Comparison of ENCODE assay signal across 8 cellular contexts in the genomic region with DNA sequence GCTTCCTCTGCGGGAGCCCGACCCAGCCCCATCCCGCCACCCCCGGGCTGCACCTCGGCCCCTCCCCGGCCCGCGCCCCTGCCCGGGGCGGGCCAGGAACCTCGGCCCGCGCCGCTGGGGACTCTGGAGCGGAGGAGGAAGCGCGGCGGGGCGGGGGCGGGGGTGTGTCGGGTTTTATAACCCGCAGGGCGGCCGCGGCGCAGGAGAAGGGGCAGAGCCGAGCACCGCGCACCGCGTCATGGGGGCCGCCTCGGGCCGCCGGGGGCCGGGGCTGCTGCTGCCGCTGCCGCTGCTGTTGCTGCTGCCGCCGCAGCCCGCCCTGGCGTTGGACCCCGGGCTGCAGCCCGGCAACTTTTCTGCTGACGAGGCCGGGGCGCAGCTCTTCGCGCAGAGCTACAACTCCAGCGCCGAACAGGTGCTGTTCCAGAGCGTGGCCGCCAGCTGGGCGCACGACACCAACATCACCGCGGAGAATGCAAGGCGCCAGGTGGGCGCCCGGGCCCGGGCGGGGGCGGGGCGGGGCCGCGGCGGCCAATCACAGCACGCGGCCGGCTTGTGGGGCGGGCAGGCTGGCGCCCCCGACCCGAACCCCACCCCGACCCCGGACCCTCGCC. TPM values are rescaled to one million over a fixed set of nuclear protein-coding genes. Genes with fewer than 3 reads are reported as not detected.
DNase-seq lines count a peak whose midpoint lies in the region; ATAC-seq, FAIRE-seq and TF ChIP-seq lines count a peak whose summit lies in the region.

A gene (plus strand): TSS at position 205 of the 614 bp plus-strand sequence. CDS start 34 bp downstream, at position 239.

- no peak for TF ChIP-seq POLR2A in A549 (IDR thresholded peaks at IDR 0.05; ENCODE audit: low read length)

- no peaks in the 10 kb centered on the region for H3K9me3 Mint-ChIP-seq in activated T-cell treated with anti-CD3 and anti-CD28 coated beads, Interleukin-2, amount 50 U/mL, for 4 hours
- H3K9me3 Mint-ChIP-seq in nephron progenitor cell = no peaks in the 10 kb centered on the region

- peak within 1 kb of the TSS; percentile 79 for H3K4me3 Mint-ChIP-seq in activated T-cell treated with anti-CD3 and anti-CD28 coated beads, Interleukin-2, amount 50 U/mL, for 4 hours
- H3K4me3 Mint-ChIP-seq in nephron progenitor cell = peak within 1 kb of the TSS; percentile 86

- H3K36me3 Mint-ChIP-seq in activated T-cell treated with anti-CD3 and anti-CD28 coated beads, Interleukin-2, amount 50 U/mL, for 4 hours (ENCODE audit: insufficient read depth) = no peaks in the 10 kb centered on the region
- H3K36me3 Mint-ChIP-seq in nephron progenitor cell (ENCODE audit: low read depth) = no peaks in the 10 kb centered on the region

- peaks cover 19% of the 10 kb centered on the region for H3K27me3 Mint-ChIP-seq in activated T-cell treated with anti-CD3 and anti-CD28 coated beads, Interleukin-2, amount 50 U/mL, for 4 hours (ENCODE audit: low read depth)
- peaks cover 69% of the 10 kb centered on the region for H3K27me3 Mint-ChIP-seq in nephron progenitor cell (ENCODE audit: low read depth, poor library complexity)

- no peak within 1 kb of the TSS for H3K27ac Mint-ChIP-seq in nephron progenitor cell

- no peak for TF ChIP-seq RAD21 in A549 (conservative IDR thresholded peaks at IDR 0.05 in 1 of 2, IDR thresholded peaks at IDR 0.05 in 1 of 2)

- FAIRE-seq in A549 (lab: Jason Lieb, UNC) = no peak

- POLR2A ChIA-PET in A549 (lab: Yijun Ruan, JAX) = no interaction called here

- WGBS in A549 (ENCODE audit: missing lambda C conversion rate) = 5% methylated on average over 4 of the region's 77 CpGs

- H3K4me1 Mint-ChIP-seq in activated T-cell treated with anti-CD3 and anti-CD28 coated beads, Interleukin-2, amount 50 U/mL, for 4 hours (ENCODE audit: low read depth) = peaks cover 17% of the 10 kb centered on the region
- H3K4me1 Mint-ChIP-seq in nephron progenitor cell = peaks cover 26% of the 10 kb centered on the region

- H3K27ac ChIP-seq in A549 = peak within 1 kb of the TSS; percentile 55 to 77; a peak in 5 of 6 replicates

- CTCF ChIA-PET in A549 (lab: Yijun Ruan, JAX) = interaction anchor here (3.3 to 13.8 kb wide), 8 partner anchors 11 to 135 kb away, joined by 14 to 347 read pairs (median 43); a partner anchor contains a TSS

- TF ChIP-seq CTCF in A549 (IDR thresholded peaks at IDR 0.05) (no peak), fibroblast of the aortic adventitia (IDR thresholded peaks at IDR 0.05; ENCODE audit: insufficient read depth, low read length) (no peak), nephron progenitor cell (IDR thresholded peaks at IDR 0.05) (no peak)

- H3K4me1 ChIP-seq in A549 = peaks cover 13% of the 10 kb centered on the region

- peak; percentile 11 to 54; a peak in 4 of 6 replicates for ATAC-seq in A549
- peak; percentile 65 to 69 for ATAC-seq in activated T-cell treated with anti-CD3 and anti-CD28 coated beads, Interleukin-2, amount 50 U/mL, for 4 hours

- DNase-seq in A549 (ENCODE audit: low read depth in 1 of 2, low spot score in 1 of 2) (peak; percentile 58 to 62), GM19238 (ENCODE audit: insufficient read length, low spot score) (peak; percentile 41), NCI-H345 treated with DMSO at 0.1 percent for 48 hours (lab: John Stamatoyannopoulos, UW; ENCODE audit: unreplicated experiment) (peak; percentile 38), fibroblast of the aortic adventitia (ENCODE audit: low read depth) (no peak), nephron progenitor cell (peak; percentile 66), SKM-1 (lab: John Stamatoyannopoulos, UW; ENCODE audit: unreplicated experiment) (no peak), cerebellar nuclear complex (lab: John Stamatoyannopoulos, UW) (no peak)
- peak; percentile 26 for DNase-seq in activated T-cell treated with anti-CD3 and anti-CD28 coated beads, Interleukin-2, amount 50 U/mL, for 4 hours

- H3K4me3 ChIP-seq in A549 (peak within 1 kb of the TSS; percentile 63), fibroblast of the aortic adventitia (ENCODE audit: low read depth, low read length) (peak within 1 kb of the TSS; percentile 61)

- TF ChIP-seq EP300 in A549 (IDR thresholded peaks at IDR 0.05) = no peak

- H3K4me2 ChIP-seq in A549 = peak within 1 kb of the TSS; percentile 100

- H3K9me3 ChIP-seq in A549 = no peaks in the 10 kb centered on the region

TF ChIP-seq in A549, 52 proteins besides CTCF, POLR2A, EP300 and RAD21:
- TF ChIP-seq, protein P1, sequence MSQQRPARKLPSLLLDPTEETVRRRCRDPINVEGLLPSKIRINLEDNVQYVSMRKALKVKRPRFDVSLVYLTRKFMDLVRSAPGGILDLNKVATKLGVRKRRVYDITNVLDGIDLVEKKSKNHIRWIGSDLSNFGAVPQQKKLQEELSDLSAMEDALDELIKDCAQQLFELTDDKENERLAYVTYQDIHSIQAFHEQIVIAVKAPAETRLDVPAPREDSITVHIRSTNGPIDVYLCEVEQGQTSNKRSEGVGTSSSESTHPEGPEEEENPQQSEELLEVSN (IDR thresholded peaks at IDR 0.05; ENCODE audit: borderline replicate concordance, low read depth) = peak; percentile 26; the same call in 1 of the 2 replicates
- TF ChIP-seq MAFK (IDR thresholded peaks at IDR 0.05; ENCODE audit: partially characterized antibody) (peak; percentile 24), KDM5A (IDR thresholded peaks at IDR 0.05) (no peak), JUNB (IDR thresholded peaks at IDR 0.05) (no peak)
- TF ChIP-seq, protein P2, sequence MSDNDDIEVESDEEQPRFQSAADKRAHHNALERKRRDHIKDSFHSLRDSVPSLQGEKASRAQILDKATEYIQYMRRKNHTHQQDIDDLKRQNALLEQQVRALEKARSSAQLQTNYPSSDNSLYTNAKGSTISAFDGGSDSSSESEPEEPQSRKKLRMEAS (IDR thresholded peaks at IDR 0.05) = peak; percentile 50; the same call in 1 of the 2 replicates

RNA-seq across cellular contexts. Expression of the gene that starts here (rescaled TPM):
- 0.22 and 0.38 TPM in 2 replicates for polyA plus RNA-seq in A549 (2011; rRNA removed)
- polyA plus RNA-seq in A549 (2012; cell fraction: cytosol; rRNA removed) = 0.26 and 0.45 TPM in 2 replicates
- 0.81 and 1.6 TPM in 2 replicates for polyA plus RNA-seq in A549 (2012; cell fraction: nucleus; rRNA removed)
- polyA plus RNA-seq in A549 (2017; fragmentation: RNase III; extraction: RNeasy Plus Mini Kit Qiagen cat#74134 plus additional on column Dnase treatment) = 0.31 to 0.52 TPM (median 0.32 TPM) in 3 replicates
- polyA minus RNA-seq in A549 (2011; rRNA and poly(A)+ RNA removed) = 1.4 and 1.9 TPM in 2 replicates
- total RNA-seq in activated T-cell treated with anti-CD3 and anti-CD28 coated beads, Interleukin-2, amount 50 U/mL, for 4 hours = under 1 TPM; 0.10 to 0.32 (median 0.24) TPM
- 16.9 and 24.3 TPM in 2 replicates for total RNA-seq in fibroblast of the aortic adventitia (ENCODE audit: low replicate concordance)

Comparison
In these comparisons a context has a peak if more than half of its experiments do, and no peak if none do; other contexts are left out.
1. RNA of the gene that starts here (total RNA-seq): 16.9 to 24.3 TPM in fibroblast of the aortic adventitia; 0.10 to 0.32 TPM in activated T-cell treated with anti-CD3 and anti-CD28 coated beads, Interleukin-2, amount 50 U/mL, for 4 hours; every median in the first group is over 10 times any median in the second.
2. Peak in DNase-seq and ATAC-seq in activated T-cell treated with anti-CD3 and anti-CD28 coated beads, Interleukin-2, amount 50 U/mL, for 4 hours; RNA of the gene not detected or under 1 TPM.
3. DNase-seq: peak in A549 (2 of 2), GM19238 (single experiment), NCI-H345 treated with DMSO at 0.1 percent for 48 hours (single experiment) and nephron progenitor cell (single experiment); none in fibroblast of the aortic adventitia (single experiment), SKM-1 (single experiment) and cerebellar nuclear complex (0 of 2).